In the genomic region with DNA sequence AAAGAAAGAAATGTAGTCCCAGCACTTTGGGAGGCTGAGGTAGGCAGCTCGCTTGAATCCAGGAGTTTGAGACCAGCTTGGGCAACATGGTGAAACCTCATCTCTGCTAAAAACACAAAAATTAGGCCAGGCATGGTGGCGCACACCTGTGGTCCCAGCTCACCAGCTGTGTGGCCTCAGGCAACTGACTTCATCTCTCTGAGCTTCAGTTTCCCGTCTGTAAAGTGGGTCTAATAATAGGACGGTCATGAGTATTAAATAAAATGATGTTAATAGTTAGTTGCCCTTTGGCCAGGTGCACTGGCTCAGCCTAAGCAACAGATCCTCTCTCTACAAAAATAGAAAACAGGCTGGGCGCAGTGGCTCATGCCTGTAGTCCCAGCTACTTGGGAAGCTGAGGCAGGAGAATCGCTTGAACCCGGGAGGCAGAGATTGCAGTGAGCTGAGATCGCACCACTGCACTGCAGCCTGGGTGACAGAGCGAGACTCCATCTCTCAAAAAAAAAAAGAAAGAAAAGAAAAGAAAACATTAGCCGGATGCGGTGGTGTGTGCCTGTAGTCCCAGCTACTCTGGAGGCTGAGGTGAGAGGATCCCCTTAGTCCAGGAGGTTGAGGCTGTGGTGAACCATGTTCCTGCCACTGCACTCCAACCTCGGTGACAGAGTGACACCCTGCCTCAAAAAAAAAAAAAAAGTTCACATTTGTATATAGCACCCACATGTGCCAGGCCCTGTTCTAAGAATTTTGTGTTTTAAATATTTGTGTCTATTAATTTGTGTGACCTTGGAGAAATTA, we compare ENCODE assay signal across 10 cellular contexts. TPM values are rescaled to one million over a fixed set of nuclear protein-coding genes. Genes with fewer than 3 reads are reported as not detected.
"Had no signal": no experiment of that assay in that cellular context is flagged by ENCODE, and none has a peak within 500 bp of the region (broad histone marks: within the 10 kb centered on the region; RNA-seq: fewer than 3 reads in every experiment).

No MANE protein-coding gene starts in this region.

RNA-seq across cellular contexts. Expression of a gene that starts 53.5 kb away (rescaled TPM):
- total RNA-seq: activated naive CD4-positive, alpha-beta T cell treated with anti-CD3 and anti-CD28 coated beads, Interleukin-2, amount 50 U/mL, for 72 hours; dermis blood vessel endothelial cell; glomerular endothelial cell; progenitor cell of endocrine pancreas; right cardiac atrium; uterus had no signal

RNA-seq across cellular contexts. Expression of a gene that starts 57.3 kb away (rescaled TPM):
- total RNA-seq: activated naive CD4-positive, alpha-beta T cell treated with anti-CD3 and anti-CD28 coated beads, Interleukin-2, amount 50 U/mL, for 72 hours; dermis blood vessel endothelial cell; esophagus mucosa; glomerular endothelial cell; mesenteric fat pad; progenitor cell of endocrine pancreas; right cardiac atrium; thyroid gland; uterus had no signal
- polyA plus RNA-seq: right cardiac atrium, small intestine had no signal
